Comparison of ENCODE assay signal across 9 cellular contexts in genomic region chr4:142126890-142127497, GRCh38.
DNase-seq lines count a peak whose midpoint lies in the region; ATAC-seq and TF ChIP-seq lines count a peak whose summit lies in the region.
"Had no signal": no experiment of that assay in that cellular context is flagged by ENCODE, and none has a peak within 500 bp of the region (broad histone marks: within the 10 kb centered on the region; RNA-seq: fewer than 3 reads in every experiment).

No MANE protein-coding gene starts in this region.

- no peak overlapping the region for H3K4me3 ChIP-seq in body of pancreas
- H3K4me3 ChIP-seq: BLaER1 had no signal

- WGBS in body of pancreas, 2 donors, result 5% methylated on average over 3 of the region's 3 CpGs

- POLR2A ChIA-PET in HEK293T (lab: Yijun Ruan, JAX), result no interaction called here

- H3K4me1 ChIP-seq in body of pancreas, result peaks cover 20% of the 10 kb centered on the region
- H3K4me1 ChIP-seq: BLaER1 had no signal

- H3K9me3 ChIP-seq in body of pancreas, result no peaks in the 10 kb centered on the region
- H3K9me3 ChIP-seq: BLaER1 had no signal

- H3K4me3 Mint-ChIP-seq in immature natural killer cell, result no peak overlapping the region

- TF ChIP-seq CTCF in body of pancreas (IDR thresholded peaks at IDR 0.05), result peak; percentile 41 to 89 (median 77)

- H3K4me1 Mint-ChIP-seq in immature natural killer cell, result no peaks in the 10 kb centered on the region

- ATAC-seq in body of pancreas, result peak; percentile 70

- CTCF ChIA-PET in HEK293T (lab: Yijun Ruan, JAX), result interaction anchor here (0.7 kb wide), 1 partner anchor 757 kb away, joined by 3 read pairs; no protein-coding TSS in a partner anchor

- no peak overlapping the region for H3K27ac Mint-ChIP-seq in immature natural killer cell

- no peak overlapping the region for H3K27ac ChIP-seq in body of pancreas
- H3K27ac ChIP-seq: BLaER1 had no signal

- H3K9me3 Mint-ChIP-seq in immature natural killer cell, result peaks cover 0 to 4% (median 0%) of the 10 kb centered on the region in 6 donors

- intact Hi-C loops in body of pancreas (cut with DNase I), result loop anchor here (5.0 kb wide), 1 partner anchor 720 kb away; the partner anchor contains the start of gene INPP4B

- H3K27me3 Mint-ChIP-seq in immature natural killer cell (ENCODE audit: low read depth in 3 of 3), result peaks cover 0 to 5% (median 0%) of the 10 kb centered on the region in 3 donors

- peak; percentile 1 for DNase-seq in DMS79 treated with DMSO at 0.1 percent for 48 hours (lab: John Stamatoyannopoulos, UW)
- DNase-seq in DMS79 (lab: John Stamatoyannopoulos, UW), result no peak
- DNase-seq in HEK293T (ENCODE audit: extremely low spot score), result peak; percentile 28
- DNase-seq in NCI-H1092 (lab: John Stamatoyannopoulos, UW), result peak; percentile 22
- peak; percentile 9 for DNase-seq in T-helper 22 cell (ENCODE audit: low read depth)
- peak; percentile 64 to 71 (median 67) for DNase-seq in body of pancreas
- peak in 2 of 3 donors; percentile 8 to 25 for DNase-seq in immature natural killer cell
- peak; percentile 54 to 69 for DNase-seq in stimulated activated CD4-positive, alpha-beta T cell treated with anti-CD3 and anti-CD28 coated beads, Interleukin-2, amount 100 ng/mL, for 24 hours

- no peaks in the 10 kb centered on the region for H3K27me3 ChIP-seq in body of pancreas
- H3K27me3 ChIP-seq: BLaER1 had no signal

- no peaks in the 10 kb centered on the region for H3K36me3 ChIP-seq in body of pancreas (replicated peaks in 1 of 2; ENCODE audit: insufficient read depth in 1 of 2, low read depth in 2 of 2)
- H3K36me3 ChIP-seq: BLaER1 had no signal

- no peak for TF ChIP-seq POLR2A in body of pancreas (IDR thresholded peaks at IDR 0.05)

- no peaks in the 10 kb centered on the region for H3K36me3 Mint-ChIP-seq in immature natural killer cell

TF ChIP-seq in HEK293T, 16 proteins besides CTCF, POLR2A, EP300 and RAD21:
- no peak for TF ChIP-seq ARNT (IDR thresholded peaks at IDR 0.05)
- no peak for TF ChIP-seq SP1 (IDR thresholded peaks at IDR 0.05)
- no peak for TF ChIP-seq FOXK2 (IDR thresholded peaks at IDR 0.05)
- TF ChIP-seq FOXM1 (IDR thresholded peaks at IDR 0.05; ENCODE audit: borderline replicate concordance), result no peak
- TF ChIP-seq FOXA1 (IDR thresholded peaks at IDR 0.05), result no peak
- no peak for TF ChIP-seq LEF1 (IDR thresholded peaks at IDR 0.05; ENCODE audit: borderline replicate concordance)
- no peak for TF ChIP-seq L3MBTL2 (conservative IDR thresholded peaks at IDR 0.05)
- TF ChIP-seq, protein P1, sequence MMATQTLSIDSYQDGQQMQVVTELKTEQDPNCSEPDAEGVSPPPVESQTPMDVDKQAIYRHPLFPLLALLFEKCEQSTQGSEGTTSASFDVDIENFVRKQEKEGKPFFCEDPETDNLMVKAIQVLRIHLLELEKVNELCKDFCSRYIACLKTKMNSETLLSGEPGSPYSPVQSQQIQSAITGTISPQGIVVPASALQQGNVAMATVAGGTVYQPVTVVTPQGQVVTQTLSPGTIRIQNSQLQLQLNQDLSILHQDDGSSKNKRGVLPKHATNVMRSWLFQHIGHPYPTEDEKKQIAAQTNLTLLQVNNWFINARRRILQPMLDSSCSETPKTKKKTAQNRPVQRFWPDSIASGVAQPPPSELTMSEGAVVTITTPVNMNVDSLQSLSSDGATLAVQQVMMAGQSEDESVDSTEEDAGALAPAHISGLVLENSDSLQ (IDR thresholded peaks at IDR 0.05), result no peak
- TF ChIP-seq CTBP1 (IDR thresholded peaks at IDR 0.05; ENCODE audit: borderline replicate concordance), result no peak
- no peak for TF ChIP-seq TARDBP (IDR thresholded peaks at IDR 0.05)
- no peak for TF ChIP-seq NFRKB (IDR thresholded peaks at IDR 0.05)
- TF ChIP-seq HDGF (IDR thresholded peaks at IDR 0.05; ENCODE audit: borderline replicate concordance), result no peak
- TF ChIP-seq BHLHE40 (IDR thresholded peaks at IDR 0.05; ENCODE audit: borderline replicate concordance), result no peak
- no peak for TF ChIP-seq ELF4 (IDR thresholded peaks at IDR 0.05)
- TF ChIP-seq SUZ12 (IDR thresholded peaks at IDR 0.05), result no peak
- no peak for TF ChIP-seq ZNF384 (IDR thresholded peaks at IDR 0.05)
